In genomic region chr2:146634256-146635068, GRCh38 we compare ENCODE assay signal across 16 cellular contexts.
A peak's percentile ranks its signal among the peaks of the same experiment; 100 is the strongest.
DNase-seq lines count a peak whose midpoint lies in the region; ATAC-seq, FAIRE-seq and TF ChIP-seq lines count a peak whose summit lies in the region.
"Had no signal": no experiment of that assay in that cellular context is flagged by ENCODE, and none has a peak within 500 bp of the region (broad histone marks: within the 10 kb centered on the region; RNA-seq: fewer than 3 reads in every experiment).

No MANE protein-coding gene starts in this region.

- peak; percentile 76 for FAIRE-seq in astrocyte (lab: Jason Lieb, UNC)
- FAIRE-seq: K562 had no signal

- WGBS in hepatocyte (ENCODE audit: low lambda C conversion rate, missing lambda C conversion rate), result 81% methylated on average over 8 of the region's 8 CpGs
- 76 to 78% methylated on average over 8 of the region's 8 CpGs for WGBS in upper lobe of left lung, 2 donors
- 46 to 54% methylated on average over 8 of the region's 8 CpGs for WGBS in aorta, 2 donors

- H3K4me3 Mint-ChIP-seq in astrocyte (ENCODE audit: unreplicated experiment), result no peak overlapping the region
- H3K4me3 Mint-ChIP-seq: activated T-cell treated with anti-CD3 and anti-CD28 coated beads, Interleukin-2, amount 50 U/mL, for 4 hours had no signal

- no peak for TF ChIP-seq EP300 in upper lobe of left lung (IDR thresholded peaks at IDR 0.05)

- peaks cover 13% of the 10 kb centered on the region for H3K4me1 ChIP-seq in astrocyte (ENCODE audit: insufficient read depth, low read length)
- H3K4me1 ChIP-seq in hepatocyte (ENCODE audit: insufficient read depth), result no peaks in the 10 kb centered on the region
- no peaks in the 10 kb centered on the region for H3K4me1 ChIP-seq in upper lobe of left lung
- H3K4me1 ChIP-seq in aorta (ENCODE audit: control insufficient read depth in 1 of 2, insufficient read depth in 2 of 2, low read length in 2 of 2), result no peaks in the 10 kb centered on the region
- H3K4me1 ChIP-seq: BE2C, parathyroid adenoma had no signal

- intact Hi-C loops in aorta (cut with DNase I), result no loop called here

- H3K4me3 ChIP-seq in AG04449 (ENCODE audit: low read depth, low read length) (no peak overlapping the region), astrocyte (ENCODE audit: insufficient read depth, low read depth, low read length) (no peak overlapping the region), hepatocyte (no peak overlapping the region), upper lobe of left lung (no peak overlapping the region), aorta (ENCODE audit: low read length in 2 of 2) (no peak overlapping the region)
- H3K4me3 ChIP-seq: K562 had no signal

- peak; percentile 12 for DNase-seq in AG04449 (ENCODE audit: low read depth, low spot score)
- peak; percentile 43 for DNase-seq in HK-2 (ENCODE audit: unreplicated experiment)
- peak; percentile 96 for DNase-seq in astrocyte (ENCODE audit: low read depth)
- peak; percentile 11 for DNase-seq in hepatocyte (ENCODE audit: low spot score)
- DNase-seq in upper lobe of left lung, result no peak
- DNase-seq in NOMO-1 treated with dmso at 0.1 percent for 144 hours (lab: John Stamatoyannopoulos, UW; ENCODE audit: unreplicated experiment), result no peak
- no peak for DNase-seq in CD1c-positive myeloid dendritic cell (ENCODE audit: extremely low spot score)
- no peak for DNase-seq in aorta
- DNase-seq: activated T-cell treated with anti-CD3 and anti-CD28 coated beads, Interleukin-2, amount 50 U/mL, for 4 hours; amygdala; BE2C; effector CD4-positive, alpha-beta T cell; hippocampal formation; NCI-H1694 treated with DMSO at 0.1 percent for 48 hours had no signal

- no peak for TF ChIP-seq POLR2A in upper lobe of left lung (IDR thresholded peaks at IDR 0.05)

- peaks cover 7% of the 10 kb centered on the region for H3K4me1 Mint-ChIP-seq in astrocyte (ENCODE audit: low read depth, unreplicated experiment)

- CTCF ChIA-PET in AG04449 (lab: Yijun Ruan, JAX), result no interaction called here

- H3K4me2 ChIP-seq in astrocyte (ENCODE audit: low read length), result peak overlapping the region; percentile 80
- H3K4me2 ChIP-seq in hepatocyte, result no peak overlapping the region

- H3K9ac ChIP-seq in astrocyte (ENCODE audit: low read length), result no peak overlapping the region
- H3K9ac ChIP-seq: parathyroid adenoma had no signal

- H3K27me3 ChIP-seq in astrocyte (ENCODE audit: insufficient read depth, low read length) (no peaks in the 10 kb centered on the region), hepatocyte (no peaks in the 10 kb centered on the region), upper lobe of left lung (no peaks in the 10 kb centered on the region), aorta (ENCODE audit: control insufficient read depth in 1 of 2, insufficient read depth in 2 of 2, low read length in 1 of 2) (no peaks in the 10 kb centered on the region)
- H3K27me3 ChIP-seq: BE2C had no signal

- TF ChIP-seq CTCF in AG04449 (IDR thresholded peaks at IDR 0.05; ENCODE audit: insufficient read depth, low read length, missing control alignments), result no peak
- no peak for TF ChIP-seq CTCF in astrocyte (IDR thresholded peaks at IDR 0.05; ENCODE audit: insufficient read depth, low read depth, low read length)
- no peak for TF ChIP-seq CTCF in hepatocyte (IDR thresholded peaks at IDR 0.05; ENCODE audit: poor library complexity)
- TF ChIP-seq CTCF in upper lobe of left lung (IDR thresholded peaks at IDR 0.05), result no peak

- POLR2A ChIA-PET in AG04449 (lab: Yijun Ruan, JAX), result no interaction called here

- no peak overlapping the region for H2AFZ ChIP-seq in astrocyte (ENCODE audit: low read depth, low read length)
- no peak overlapping the region for H2AFZ ChIP-seq in hepatocyte
- H2AFZ ChIP-seq: parathyroid adenoma had no signal

- H4K20me1 ChIP-seq in astrocyte (ENCODE audit: insufficient read depth, low read length) (no peaks in the 10 kb centered on the region), hepatocyte (ENCODE audit: insufficient read depth, poor library complexity, severe bottlenecking) (no peaks in the 10 kb centered on the region)

- H3K9me3 Mint-ChIP-seq in astrocyte (ENCODE audit: unreplicated experiment), result no peaks in the 10 kb centered on the region
- H3K9me3 Mint-ChIP-seq: activated T-cell treated with anti-CD3 and anti-CD28 coated beads, Interleukin-2, amount 50 U/mL, for 4 hours had no signal

- ATAC-seq in upper lobe of left lung (ENCODE audit: low FRiP score in 2 of 2) (no peak), aorta (ENCODE audit: low FRiP score) (no peak)
- ATAC-seq: activated T-cell treated with anti-CD3 and anti-CD28 coated beads, Interleukin-2, amount 50 U/mL, for 4 hours; K562 had no signal

- H3K36me3 ChIP-seq in astrocyte (ENCODE audit: insufficient read depth, low read length) (no peaks in the 10 kb centered on the region), hepatocyte (replicated peaks; ENCODE audit: insufficient read depth, low read depth) (no peaks in the 10 kb centered on the region), upper lobe of left lung (no peaks in the 10 kb centered on the region), aorta (ENCODE audit: control insufficient read depth in 1 of 2, insufficient read depth in 2 of 2, low read length in 1 of 2) (no peaks in the 10 kb centered on the region)
- H3K36me3 ChIP-seq: BE2C had no signal

- peak overlapping the region; percentile 0 for H3K27ac Mint-ChIP-seq in astrocyte (ENCODE audit: unreplicated experiment)

- no peaks in the 10 kb centered on the region for H3K9me2 ChIP-seq in hepatocyte (replicated peaks; ENCODE audit: insufficient read depth)

- no peaks in the 10 kb centered on the region for H3K79me2 ChIP-seq in astrocyte (ENCODE audit: insufficient read depth, low read length)
- no peaks in the 10 kb centered on the region for H3K79me2 ChIP-seq in hepatocyte
- H3K79me2 ChIP-seq: parathyroid adenoma had no signal

- H3K36me3 Mint-ChIP-seq in astrocyte (ENCODE audit: low read depth, unreplicated experiment), result no peaks in the 10 kb centered on the region

- no peaks in the 10 kb centered on the region for H3K27me3 Mint-ChIP-seq in astrocyte (ENCODE audit: low read depth, unreplicated experiment)

- H3K27ac ChIP-seq in astrocyte (ENCODE audit: low read depth, low read length) (peak overlapping the region; percentile 70), hepatocyte (no peak overlapping the region), upper lobe of left lung (no peak overlapping the region), aorta (ENCODE audit: low read depth in 1 of 2, low read length in 2 of 2) (no peak overlapping the region)
- H3K27ac ChIP-seq: parathyroid adenoma had no signal

- H3K9me3 ChIP-seq in astrocyte (ENCODE audit: insufficient read depth, low read depth, low read length), result no peaks in the 10 kb centered on the region
- no peaks in the 10 kb centered on the region for H3K9me3 ChIP-seq in hepatocyte (ENCODE audit: low read depth)
- no peaks in the 10 kb centered on the region for H3K9me3 ChIP-seq in upper lobe of left lung
- no peaks in the 10 kb centered on the region for H3K9me3 ChIP-seq in aorta (ENCODE audit: control insufficient read depth, low read length)
- H3K9me3 ChIP-seq: BE2C had no signal

Comparison
In these comparisons a context has a peak if more than half of its experiments do, and no peak if none do; other contexts are left out.
1. DNase-seq: peak in AG04449 (single experiment), HK-2 (single experiment), astrocyte (single experiment) and hepatocyte (single experiment); none in upper lobe of left lung (0 of 2), NOMO-1 treated with dmso at 0.1 percent for 144 hours (single experiment), CD1c-positive myeloid dendritic cell (single experiment) and aorta (0 of 2).